Comparison of ENCODE assay signal across 8 cellular contexts in genomic region chr11:35404397-35404775, GRCh38. TPM values are rescaled to one million over a fixed set of nuclear protein-coding genes. Genes with fewer than 3 reads are reported as not detected.
DNase-seq lines count a peak whose midpoint lies in the region; ATAC-seq and TF ChIP-seq lines count a peak whose summit lies in the region.

No MANE protein-coding gene starts in this region.

- no peak overlapping the region for H3K4me2 ChIP-seq in PC-9

- no peaks in the 10 kb centered on the region for H3K27me3 ChIP-seq in PC-9 (ENCODE audit: insufficient read depth, low read depth)
- peaks cover 0 to 4% of the 10 kb centered on the region in 2 donors for H3K27me3 ChIP-seq in tibial nerve

- H3K27me3 Mint-ChIP-seq in glutamatergic neuron (ENCODE audit: unreplicated experiment): no peaks in the 10 kb centered on the region

- TF ChIP-seq EP300 in tibial nerve (IDR thresholded peaks at IDR 0.05): no peak

- POLR2A ChIA-PET in PC-9 (lab: Charles Lee; ENCODE audit: unreplicated experiment): no interaction called here

- no peaks in the 10 kb centered on the region; the same call in 1 of the 2 replicates for H3K9me3 ChIP-seq in PC-9 (ENCODE audit: insufficient read depth, low read depth)
- H3K9me3 ChIP-seq in tibial nerve: no peaks in the 10 kb centered on the region

- H3F3A ChIP-seq in PC-9 (ENCODE audit: insufficient read depth, low read depth): no peaks in the 10 kb centered on the region

- H2AFZ ChIP-seq in PC-9: no peak overlapping the region

- no peaks in the 10 kb centered on the region for H3K4me1 Mint-ChIP-seq in glutamatergic neuron (ENCODE audit: low read depth, unreplicated experiment)

- H4K20me1 ChIP-seq in PC-9 (ENCODE audit: insufficient read depth): no peaks in the 10 kb centered on the region

- H3K4me3 Mint-ChIP-seq in glutamatergic neuron (ENCODE audit: unreplicated experiment): no peak overlapping the region

- no peaks in the 10 kb centered on the region for H3K36me3 ChIP-seq in PC-9 (ENCODE audit: low read depth)
- H3K36me3 ChIP-seq in tibial nerve: no peaks in the 10 kb centered on the region

- ATAC-seq in GM18907 (IDR thresholded peaks at IDR 0.05; ENCODE audit: unreplicated experiment): no peak
- no peak for ATAC-seq in GM18511 (IDR thresholded peaks at IDR 0.05; ENCODE audit: unreplicated experiment)

- intact Hi-C loops in PC-9 (cut with micrococcal nuclease; ENCODE audit: unreplicated experiment): no loop called here

- H3K4me1 ChIP-seq in PC-9 (replicated peaks; ENCODE audit: insufficient read depth) (no peaks in the 10 kb centered on the region), tibial nerve (peaks cover 0 to 11% (median 0%) of the 10 kb centered on the region in 4 donors)

- DNase-seq in GM03348 (ENCODE audit: low spot score): peak; percentile 48
- DNase-seq in PC-9: peak in 1 of 2 experiments; percentile 29
- DNase-seq in glutamatergic neuron: peak; percentile 67
- DNase-seq in tibial nerve (ENCODE audit: low spot score in 2 of 2): no peak
- no peak for DNase-seq in T1000 (lab: John Stamatoyannopoulos, UW)

- CTCF ChIA-PET in PC-9 (lab: Charles Lee): no interaction called here

- no peaks in the 10 kb centered on the region for H3K36me3 Mint-ChIP-seq in glutamatergic neuron (ENCODE audit: unreplicated experiment)

- H3K27ac ChIP-seq in 22Rv1: no peak overlapping the region
- H3K27ac ChIP-seq in PC-9: no peak overlapping the region
- H3K27ac ChIP-seq in tibial nerve: no peak overlapping the region

- no peaks in the 10 kb centered on the region for H3K79me2 ChIP-seq in PC-9 (ENCODE audit: low read depth)

- H3K9me3 Mint-ChIP-seq in glutamatergic neuron (ENCODE audit: unreplicated experiment): no peaks in the 10 kb centered on the region

- no peak overlapping the region for H3K27ac Mint-ChIP-seq in glutamatergic neuron (ENCODE audit: unreplicated experiment)

- BruUV-seq in PC-9 (replicated peaks; lab: Mats Ljungman, UMichigan): no TSS peak

- 46 to 61% methylated on average over 6 to 7 of the region's 7 CpGs for WGBS in tibial nerve, 2 donors

- no peaks in the 10 kb centered on the region for H3K9me2 ChIP-seq in PC-9 (ENCODE audit: insufficient read depth)

- TF ChIP-seq CTCF in 22Rv1 (IDR thresholded peaks at IDR 0.05) (peak; percentile 81), PC-9 (conservative IDR thresholded peaks at IDR 0.05) (peak; percentile 66), glutamatergic neuron (IDR thresholded peaks at IDR 0.05; ENCODE audit: partially characterized antibody, unreplicated experiment) (peak; percentile 44), tibial nerve (IDR thresholded peaks at IDR 0.05) (peak in 4 of 5 experiments; percentile 13 to 40 (median 37))

- TF ChIP-seq POLR2A in tibial nerve (IDR thresholded peaks at IDR 0.05): no peak

- no peak overlapping the region for H3K4me3 ChIP-seq in PC-9
- peak overlapping the region in 1 of 4 donors; percentile 27 for H3K4me3 ChIP-seq in tibial nerve

RNA-seq across cellular contexts. Expression of gene SLC1A2, which starts 15.0 kb away (rescaled TPM):
- total RNA-seq in PC-9 (2021) (0.09 and 0.38 TPM in 2 replicates), glutamatergic neuron (ENCODE audit: unreplicated experiment) (54.3 TPM), tibial nerve (under 1 TPM; 0.22 to 0.60 (median 0.41) TPM)

Comparison
In these comparisons a context has a peak if more than half of its experiments do, and no peak if none do; other contexts are left out.
1. DNase-seq: peak in GM03348 (single experiment) and glutamatergic neuron (single experiment); none in tibial nerve (0 of 2) and T1000 (single experiment).
2. RNA of gene SLC1A2, which starts 15.0 kb away (total RNA-seq): 54.3 TPM in glutamatergic neuron (single experiment); 0.22 to 0.60 TPM in tibial nerve and 0.09 to 0.38 TPM in PC-9; every median in the first group is over 10 times any median in the second.
3. Peak in every context shown above with its lines, with median percentiles within 50 percentile points of each other: CTCF ChIP-seq.